Comparison of ENCODE assay signal across 22 cellular contexts in genomic region chr7:121157341-121157751, GRCh38.
"Had no signal": no experiment of that assay in that cellular context is flagged by ENCODE, and none has a peak within 500 bp of the region (broad histone marks: within the 10 kb centered on the region; RNA-seq: fewer than 3 reads in every experiment).

No MANE protein-coding gene starts in this region.

- H3K4me2 ChIP-seq: KMS-11 had no signal

- H3K27me3 ChIP-seq: SJSA1 had no signal

- FAIRE-seq: RCC 7860 had no signal

- H3K4me1 ChIP-seq: SJSA1 had no signal

- H3K36me3 ChIP-seq: SJSA1 had no signal

- H3K9ac ChIP-seq: KMS-11 had no signal

- H3K27ac ChIP-seq: KMS-11, SJSA1, SK-N-MC had no signal

- H3K4me3 ChIP-seq: SJSA1, SK-N-MC had no signal

- H3K9me3 ChIP-seq: SJSA1 had no signal

- DNase-seq: IMR-90, Kasumi-1, MM.1S, NCI-H1092 treated with DMSO at 0.1 percent for 48 hours, NCI-H1436, NCI-H187, NCI-H2029, NCI-H2081 treated with DMSO at 0.1 percent for 48 hours, NCI-H2171, NCI-H226, NCI-H446, NCI-H510A, NCI-H524 treated with DMSO at 0.1 percent for 48 hours, NCI-H69, NCI-H774, Right ventricle myocardium superior, RPMI8226, SIG-M5 had no signal
